ENCODE assay signal across 8 cellular contexts in genomic region chr7:131555565-131556054, GRCh38. TPM values are rescaled to one million over a fixed set of nuclear protein-coding genes. Genes with fewer than 3 reads are reported as not detected.
DNase-seq lines count a peak whose midpoint lies in the region; ATAC-seq and TF ChIP-seq lines count a peak whose summit lies in the region.

No MANE protein-coding gene starts in this region.

- ATAC-seq in thoracic aorta (ENCODE audit: insufficient number of reproducible peaks, low FRiP score, low read depth) (no peak), HG03196 (IDR thresholded peaks at IDR 0.05; ENCODE audit: unreplicated experiment) (no peak)

- H3K27me3 Mint-ChIP-seq in HFFc6 (ENCODE audit: insufficient read depth) = peaks cover 2% of the 10 kb centered on the region; the same call in 1 of the 2 replicates

- H3K36me3 Mint-ChIP-seq in HFFc6 (ENCODE audit: low read depth) = no peaks in the 10 kb centered on the region; the same call in 1 of the 2 replicates

- H3K27ac Mint-ChIP-seq in HFFc6 = peak overlapping the region; percentile 33; the same call in 1 of the 2 replicates

- H3K9me3 ChIP-seq in thoracic aorta = no peaks in the 10 kb centered on the region

- DNase-seq in HFFc6 (no peak), kidney epithelial cell (ENCODE audit: low read depth) (no peak), thoracic aorta (ENCODE audit: low spot score) (no peak), NCI-H510A (lab: John Stamatoyannopoulos, UW) (no peak), ACHN (no peak)
- peak; percentile 25 for DNase-seq in activated naive CD4-positive, alpha-beta T cell treated with anti-CD3 and anti-CD28 coated beads, Interleukin-2, amount 50 U/mL, for 16 hours

- peaks cover 23 to 28% of the 10 kb centered on the region in 2 donors for H3K4me1 ChIP-seq in thoracic aorta (ENCODE audit: control insufficient read depth in 1 of 2, low read depth in 2 of 2)

- peak overlapping the region; percentile 49; the same call in 1 of the 2 replicates for H3K27ac ChIP-seq in 22Rv1
- no peak overlapping the region for H3K27ac ChIP-seq in thoracic aorta

- no peaks in the 10 kb centered on the region for H3K36me3 ChIP-seq in kidney epithelial cell (ENCODE audit: control insufficient read depth, insufficient read depth, low read length)
- H3K36me3 ChIP-seq in thoracic aorta = no peaks in the 10 kb centered on the region

- H3K4me3 ChIP-seq in kidney epithelial cell (ENCODE audit: low read depth, low read length) = peak overlapping the region; percentile 49
- H3K4me3 ChIP-seq in thoracic aorta = peak overlapping the region; percentile 91

- peaks cover 62% of the 10 kb centered on the region for H3K4me1 Mint-ChIP-seq in HFFc6 (ENCODE audit: low read depth)

- H3K27me3 ChIP-seq in kidney epithelial cell (ENCODE audit: control insufficient read depth, insufficient read depth, low read length) (peaks cover 17% of the 10 kb centered on the region), thoracic aorta (replicated peaks; ENCODE audit: insufficient read depth) (no peaks in the 10 kb centered on the region)

- H3K4me3 Mint-ChIP-seq in HFFc6 = peak overlapping the region; percentile 92

- no peak for TF ChIP-seq CTCF in 22Rv1 (IDR thresholded peaks at IDR 0.05)
- TF ChIP-seq CTCF in HFFc6 (IDR thresholded peaks at IDR 0.05) = no peak
- no peak for TF ChIP-seq CTCF in kidney epithelial cell (IDR thresholded peaks at IDR 0.05; ENCODE audit: insufficient read depth, low read length, poor library complexity, severe bottlenecking)
- TF ChIP-seq CTCF in thoracic aorta (IDR thresholded peaks at IDR 0.05) = no peak

- in situ Hi-C loops in ACHN (cut with HindIII; ENCODE audit: low pct_ligation_motif_present, low pct_unique_long_range_greater_than_20kb, low sequenced_read_pairs) = no loop called here

- H3K9me3 Mint-ChIP-seq in HFFc6 = no peaks in the 10 kb centered on the region

RNA-seq across cellular contexts. Expression of gene PODXL, which starts 0.8 kb away (rescaled TPM):
- total RNA-seq in HFFc6 (2021; fragmentation: NEBNext Ultra II Directional; extraction: Animal tissue kit (Norgen Biotek cat#: 25700)) = 10 to 100 TPM; 10.4 to 23.2 (median 21.3) TPM
- total RNA-seq in kidney epithelial cell (152 and 160 TPM in 2 replicates), thoracic aorta (10 to 100 TPM; 23.0 to 50.8 TPM)
